ENCODE assay signal across 36 cellular contexts in genomic region chr11:4645974-4646373, GRCh38. TPM values are rescaled to one million over a fixed set of nuclear protein-coding genes. Genes with fewer than 3 reads are reported as not detected.
"Had no signal": no experiment of that assay in that cellular context is flagged by ENCODE, and none has a peak within 500 bp of the region (broad histone marks: within the 10 kb centered on the region; RNA-seq: fewer than 3 reads in every experiment).

No MANE protein-coding gene starts in this region.

- H3K4me3 ChIP-seq: body of pancreas, colonic mucosa, lung, smooth muscle cell, suprapubic skin, uterus had no signal

- H3K27ac Mint-ChIP-seq: activated CD4-positive, alpha-beta memory T cell treated with anti-CD3 and anti-CD28 coated beads for 36 hours; activated T-cell treated with anti-CD3 and anti-CD28 coated beads, Interleukin-2, amount 50 U/mL, for 24 hours; natural killer cell; stimulated activated memory B cell treated with anti-CD40 and anti-IgM and Interleukin-4, amounts not matched to agents 10 μg/mL and 1 μg/mL and 100 μg/mL, for 72 hours; T-helper 1 cell treated with Interleukin-12 subunit alpha and Interleukin-12 subunit beta and Interleukin-4 antibody, amounts not matched to agents 30 μg/mL and 1 μg/mL, for 36 hours had no signal

- ATAC-seq: activated CD4-positive, CD25-positive, alpha-beta regulatory T cell treated with anti-CD3 and anti-CD28 coated beads, Interleukin-2, amount 50 U/mL, for 24 hours; body of pancreas; left lobe of liver; natural killer cell; sciatic nerve; stimulated activated memory B cell treated with anti-CD40 and anti-IgM and Interleukin-4, amounts not matched to agents 10 μg/mL and 1 μg/mL and 100 μg/mL, for 72 hours; stimulated activated naive CD8-positive, alpha-beta T cell treated with anti-CD3 and anti-CD28 coated beads, Interleukin-15, amount 100 ng/mL, for 72 hours had no signal

- H3K4me1 ChIP-seq: body of pancreas, colonic mucosa, suprapubic skin, uterus had no signal

- H3K27me3 ChIP-seq: body of pancreas, colonic mucosa, uterus had no signal

- DNase-seq: activated CD4-positive, alpha-beta memory T cell treated with anti-CD3 and anti-CD28 coated beads for 36 hours; activated CD4-positive, alpha-beta T cell treated with anti-CD3 and anti-CD28 coated beads for 48 hours; activated CD8-positive, alpha-beta memory T cell treated with anti-CD3 and anti-CD28 coated beads, Interleukin-2, amount 50 U/mL, for 4 hours; activated gamma-delta T cell; activated naive CD4-positive, alpha-beta T cell treated with anti-CD3 and anti-CD28 coated beads, Interleukin-2, amount 50 U/mL, for 16 hours; activated T-cell treated with anti-CD3 and anti-CD28 coated beads, Interleukin-2, amount 50 U/mL, for 24 hours; body of pancreas; cerebellar nuclear complex; colonic mucosa; effector CD8-positive, alpha-beta T cell; head of caudate nucleus; mesendoderm; natural killer cell; stimulated activated CD4-positive, alpha-beta T cell treated with anti-CD3 and anti-CD28 coated beads, Interleukin-1b, Interleukin-23, amount 100 ng/mL, for 48 hours; stimulated activated CD4-positive, alpha-beta T cell treated with anti-CD3 and anti-CD28 coated beads, Interleukin-4, amount 100 ng/mL, for 4 hours; stimulated activated CD8-positive, alpha-beta memory T cell treated with anti-CD3 and anti-CD28 coated beads, Interleukin-4, amount 100 ng/mL, for 48 hours; stimulated activated naive CD8-positive, alpha-beta T cell treated with anti-CD3 and anti-CD28 coated beads, Interleukin-15, amount 100 ng/mL, for 72 hours; SW 1271; T-helper 9 cell; trophoblast cell; uterus; WERI-Rb-1 had no signal

- H3K36me3 Mint-ChIP-seq: activated CD4-positive, alpha-beta memory T cell treated with anti-CD3 and anti-CD28 coated beads for 36 hours; natural killer cell; stimulated activated memory B cell treated with anti-CD40 and anti-IgM and Interleukin-4, amounts not matched to agents 10 μg/mL and 1 μg/mL and 100 μg/mL, for 72 hours had no signal

- H3K27ac ChIP-seq: body of pancreas, colonic mucosa, suprapubic skin, uterus, WERI-Rb-1 had no signal

- H3K9me3 ChIP-seq: body of pancreas, colonic mucosa, suprapubic skin, uterus had no signal

- H3K36me3 ChIP-seq: colonic mucosa, suprapubic skin, uterus, WERI-Rb-1 had no signal

- H3K9me3 Mint-ChIP-seq: activated CD4-positive, alpha-beta memory T cell treated with anti-CD3 and anti-CD28 coated beads for 36 hours; activated T-cell treated with anti-CD3 and anti-CD28 coated beads, Interleukin-2, amount 50 U/mL, for 24 hours; natural killer cell; stimulated activated memory B cell treated with anti-CD40 and anti-IgM and Interleukin-4, amounts not matched to agents 10 μg/mL and 1 μg/mL and 100 μg/mL, for 72 hours; stimulated activated naive CD8-positive, alpha-beta T cell treated with anti-CD3 and anti-CD28 coated beads, Interleukin-15, amount 100 ng/mL, for 72 hours; T-helper 1 cell treated with Interleukin-12 subunit alpha and Interleukin-12 subunit beta and Interleukin-4 antibody, amounts not matched to agents 30 μg/mL and 1 μg/mL, for 36 hours had no signal

- H3K4me3 Mint-ChIP-seq: activated CD4-positive, alpha-beta memory T cell treated with anti-CD3 and anti-CD28 coated beads for 36 hours; activated T-cell treated with anti-CD3 and anti-CD28 coated beads, Interleukin-2, amount 50 U/mL, for 24 hours; natural killer cell; stimulated activated memory B cell treated with anti-CD40 and anti-IgM and Interleukin-4, amounts not matched to agents 10 μg/mL and 1 μg/mL and 100 μg/mL, for 72 hours; stimulated activated naive CD8-positive, alpha-beta T cell treated with anti-CD3 and anti-CD28 coated beads, Interleukin-15, amount 100 ng/mL, for 72 hours; T-helper 1 cell treated with Interleukin-12 subunit alpha and Interleukin-12 subunit beta and Interleukin-4 antibody, amounts not matched to agents 30 μg/mL and 1 μg/mL, for 36 hours had no signal

- H3K4me1 Mint-ChIP-seq: natural killer cell; stimulated activated memory B cell treated with anti-CD40 and anti-IgM and Interleukin-4, amounts not matched to agents 10 μg/mL and 1 μg/mL and 100 μg/mL, for 72 hours; stimulated activated naive CD8-positive, alpha-beta T cell treated with anti-CD3 and anti-CD28 coated beads, Interleukin-15, amount 100 ng/mL, for 72 hours had no signal

RNA-seq across cellular contexts. Expression of gene OR51E1, which starts 2.2 kb away (rescaled TPM):
- total RNA-seq: activated CD4-positive, alpha-beta memory T cell treated with anti-CD3 and anti-CD28 coated beads for 36 hours; activated CD8-positive, alpha-beta memory T cell treated with anti-CD3 and anti-CD28 coated beads for 36 hours; body of pancreas; dermis microvascular lymphatic vessel endothelial cell; epithelial cell of proximal tubule; kidney epithelial cell; left lobe of liver; mononuclear cell; natural killer cell; smooth muscle cell had no signal
- polyA plus RNA-seq: smooth muscle cell had no signal

RNA-seq across cellular contexts. Expression of gene OR51D1, which starts 8.7 kb away (rescaled TPM):
- total RNA-seq: activated CD4-positive, alpha-beta memory T cell treated with anti-CD3 and anti-CD28 coated beads for 36 hours; activated CD8-positive, alpha-beta memory T cell treated with anti-CD3 and anti-CD28 coated beads for 36 hours; body of pancreas; colonic mucosa; dermis microvascular lymphatic vessel endothelial cell; epithelial cell of proximal tubule; kidney epithelial cell; left lobe of liver; lung; natural killer cell; omental fat pad; sciatic nerve; smooth muscle cell; suprapubic skin; uterus had no signal
- polyA plus RNA-seq: lung, smooth muscle cell had no signal

RNA-seq across cellular contexts. Expression of gene OR51E2, which starts 51.7 kb away (rescaled TPM):
- total RNA-seq: activated CD4-positive, alpha-beta memory T cell treated with anti-CD3 and anti-CD28 coated beads for 36 hours; activated CD8-positive, alpha-beta memory T cell treated with anti-CD3 and anti-CD28 coated beads for 36 hours; body of pancreas; dermis microvascular lymphatic vessel endothelial cell; epithelial cell of proximal tubule; kidney epithelial cell; left lobe of liver; lung; natural killer cell; smooth muscle cell; suprapubic skin had no signal
- polyA plus RNA-seq: lung, smooth muscle cell had no signal

RNA-seq across cellular contexts. Expression of gene OR52I1, which starts 52.1 kb away (rescaled TPM):
- total RNA-seq: activated CD4-positive, alpha-beta memory T cell treated with anti-CD3 and anti-CD28 coated beads for 36 hours; activated CD8-positive, alpha-beta memory T cell treated with anti-CD3 and anti-CD28 coated beads for 36 hours; body of pancreas; colonic mucosa; dermis microvascular lymphatic vessel endothelial cell; epithelial cell of proximal tubule; kidney epithelial cell; left lobe of liver; lung; mononuclear cell; natural killer cell; omental fat pad; smooth muscle cell; suprapubic skin; uterus had no signal
- polyA plus RNA-seq: lung, smooth muscle cell had no signal
